In the genomic region with DNA sequence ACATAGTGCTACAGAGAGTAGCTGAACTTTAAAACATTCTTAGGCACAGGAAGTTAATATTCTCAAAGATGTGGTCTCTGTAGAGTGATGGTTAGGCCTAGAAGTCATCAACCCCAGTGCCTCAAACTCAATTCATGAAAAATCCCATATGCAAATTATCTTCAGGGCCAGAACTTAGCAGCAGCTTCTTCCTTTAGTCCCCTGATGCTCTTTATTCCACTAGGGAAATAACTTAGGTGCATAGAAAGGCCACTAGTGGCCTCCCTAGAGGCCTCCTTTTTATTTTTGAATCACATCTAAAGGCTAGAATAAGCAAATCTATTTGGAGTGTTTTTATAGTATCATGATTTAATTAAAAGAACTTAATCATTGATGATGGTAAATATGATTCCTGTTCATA, we compare ENCODE assay signal across 14 cellular contexts.
DNase-seq lines count a peak whose midpoint lies in the region; ATAC-seq and TF ChIP-seq lines count a peak whose summit lies in the region.
"Had no signal": no experiment of that assay in that cellular context is flagged by ENCODE, and none has a peak within 500 bp of the region (broad histone marks: within the 10 kb centered on the region; RNA-seq: fewer than 3 reads in every experiment).

No MANE protein-coding gene starts in this region.

- no peak overlapping the region for H4K91ac ChIP-seq in trophoblast cell (ENCODE audit: low read depth, low read length)

- H3K27me3 ChIP-seq in right lobe of liver (no peaks in the 10 kb centered on the region), trophoblast cell (ENCODE audit: insufficient read depth, low read length) (no peaks in the 10 kb centered on the region)

- no peak overlapping the region for H3K4me3 Mint-ChIP-seq in Calu3 (ENCODE audit: low read depth, unreplicated experiment)
- H3K4me3 Mint-ChIP-seq: effector memory CD8-positive, alpha-beta T cell had no signal

- ATAC-seq in HG02610 (IDR thresholded peaks at IDR 0.05; ENCODE audit: unreplicated experiment) (peak; percentile 61), right lobe of liver (peak in 1 of 4 donors; percentile 37)
- ATAC-seq: effector memory CD8-positive, alpha-beta T cell had no signal

- no peak overlapping the region for H4K12ac ChIP-seq in trophoblast cell (ENCODE audit: low read depth, low read length)

- H3K79me2 ChIP-seq in trophoblast cell (ENCODE audit: control insufficient read depth, insufficient read depth, low read length, poor library complexity) = no peaks in the 10 kb centered on the region

- no peak overlapping the region for H2BK120ac ChIP-seq in trophoblast cell (ENCODE audit: insufficient read depth, low read length, poor library complexity)

- H3K18ac ChIP-seq in trophoblast cell (ENCODE audit: low read length) = no peak overlapping the region

- no peaks in the 10 kb centered on the region for H3K27me3 Mint-ChIP-seq in Calu3 (ENCODE audit: unreplicated experiment)
- H3K27me3 Mint-ChIP-seq: effector memory CD8-positive, alpha-beta T cell had no signal

- H3K23ac ChIP-seq in trophoblast cell (ENCODE audit: low read length) = no peak overlapping the region

- no peak for TF ChIP-seq POLR2A in right lobe of liver (IDR thresholded peaks at IDR 0.05)

- TF ChIP-seq CTCF in Calu3 (IDR thresholded peaks at IDR 0.05; ENCODE audit: unreplicated experiment) (peak; percentile 49), WI38 (IDR thresholded peaks at IDR 0.05; ENCODE audit: low read depth, low read length) (peak; percentile 36; the same call in 1 of the 2 replicates), right lobe of liver (IDR thresholded peaks at IDR 0.05) (peak; percentile 2 to 36 (median 29))

- H3K9ac ChIP-seq in trophoblast cell (ENCODE audit: low read length) = no peak overlapping the region

- H3K14ac ChIP-seq in trophoblast cell (ENCODE audit: low read length) = no peak overlapping the region

- no peaks in the 10 kb centered on the region for H3K4me1 ChIP-seq in right lobe of liver
- H3K4me1 ChIP-seq in trophoblast cell (ENCODE audit: control insufficient read depth in 1 of 2, insufficient read depth in 2 of 2, low read length in 2 of 2) = no peaks in the 10 kb centered on the region

- H4K8ac ChIP-seq in trophoblast cell (ENCODE audit: low read depth, low read length) = no peak overlapping the region

- no peak overlapping the region for H3K27ac Mint-ChIP-seq in Calu3 (ENCODE audit: unreplicated experiment)

- CTCF ChIA-PET in Calu3 (lab: Charles Lee) = interaction anchor here (0.8 to 1.2 kb wide), 2 partner anchors 9 to 108 kb away, joined by 3 read pairs; no protein-coding TSS in a partner anchor

- H2BK12ac ChIP-seq in trophoblast cell (ENCODE audit: low read length) = no peak overlapping the region

- H3K36me3 ChIP-seq in right lobe of liver (no peaks in the 10 kb centered on the region), trophoblast cell (ENCODE audit: control insufficient read depth in 1 of 2, insufficient read depth in 2 of 2, low read length in 2 of 2) (peaks cover 2 to 3% of the 10 kb centered on the region in 2 experiments)

- H3K9me3 ChIP-seq in right lobe of liver = no peaks in the 10 kb centered on the region
- H3K9me3 ChIP-seq in trophoblast cell (ENCODE audit: insufficient read depth, low read depth, low read length) = peaks cover 10% of the 10 kb centered on the region

- H2BK5ac ChIP-seq in trophoblast cell (ENCODE audit: low read depth, low read length, poor library complexity) = no peak overlapping the region

- no peak overlapping the region for H3K27ac ChIP-seq in right lobe of liver
- H3K27ac ChIP-seq in trophoblast cell (ENCODE audit: low read depth, low read length) = no peak overlapping the region
- H3K27ac ChIP-seq: skin epidermis had no signal

- H3K79me1 ChIP-seq in trophoblast cell (ENCODE audit: low read length) = no peaks in the 10 kb centered on the region

- no peaks in the 10 kb centered on the region for H3K4me1 Mint-ChIP-seq in Calu3 (ENCODE audit: low read depth, unreplicated experiment)

- no peaks in the 10 kb centered on the region for H3K36me3 Mint-ChIP-seq in Calu3 (ENCODE audit: insufficient read depth, unreplicated experiment)

- peaks cover 2% of the 10 kb centered on the region for H3K9me3 Mint-ChIP-seq in Calu3 (ENCODE audit: low read depth, unreplicated experiment)
- H3K9me3 Mint-ChIP-seq: effector memory CD8-positive, alpha-beta T cell had no signal

- DNase-seq in Calu3 (no peak), right lobe of liver (no peak), NCI-H82 (lab: John Stamatoyannopoulos, UW) (no peak), trophoblast cell (no peak), putamen (ENCODE audit: low spot score) (no peak)
- no peak for DNase-seq in activated CD4-positive, alpha-beta T cell treated with anti-CD3 and anti-CD28 coated beads, Interleukin-2, amount 50 U/mL, for 4 hours
- DNase-seq: activated naive CD4-positive, alpha-beta T cell; effector memory CD8-positive, alpha-beta T cell; NCI-H446; stimulated activated naive CD4-positive, alpha-beta T cell treated with Interleukin-2 at 50 U/mL for 16 hours; T-helper 9 cell had no signal

- H3K4me3 ChIP-seq in WI38 (ENCODE audit: low read depth, low read length) = no peak overlapping the region
- H3K4me3 ChIP-seq in right lobe of liver = no peak overlapping the region
- H3K4me3 ChIP-seq in trophoblast cell (ENCODE audit: low read depth, low read length) = no peak overlapping the region
- H3K4me3 ChIP-seq: skin epidermis had no signal

- intact Hi-C loops in Calu3 (cut with micrococcal nuclease; ENCODE audit: unreplicated experiment) = no loop called here
- intact Hi-C loops in right lobe of liver (cut with DNase I) = no loop called here

- no peak overlapping the region for H2AK5ac ChIP-seq in trophoblast cell (ENCODE audit: low read length)

- H2AFZ ChIP-seq in trophoblast cell (ENCODE audit: insufficient read depth, low read length, poor library complexity) = no peak overlapping the region

- H3K4ac ChIP-seq in trophoblast cell (ENCODE audit: low read depth, low read length) = no peak overlapping the region

- no peak overlapping the region for H3K4me2 ChIP-seq in trophoblast cell (ENCODE audit: low read length)

- BruUV-seq in Calu3 (replicated peaks; lab: Mats Ljungman, UMichigan) = no TSS peak
